ENCODE assay signal across 8 cellular contexts in genomic region chr1:26279598-26280332, GRCh38. TPM values are rescaled to one million over a fixed set of nuclear protein-coding genes. Genes with fewer than 3 reads are reported as not detected.
DNase-seq lines count a peak whose midpoint lies in the region; ATAC-seq and TF ChIP-seq lines count a peak whose summit lies in the region.

Gene SH3BGRL3 (plus strand): TSS chr1:26280086. CDS start chr1:26280156, 70 bp downstream.

- H2BK20ac ChIP-seq in IMR-90 (ENCODE audit: low read depth, low read length), result peak within 1 kb of the TSS; percentile 84

- H3K9me1 ChIP-seq in IMR-90 (ENCODE audit: insufficient read depth, low read length), result peaks cover 49% of the 10 kb centered on the region

- peak within 1 kb of the TSS; percentile 98 for H3K14ac ChIP-seq in IMR-90 (replicated peaks; ENCODE audit: low read depth, low read length)

- H2AK5ac ChIP-seq in IMR-90 (ENCODE audit: low read depth, low read length), result peak within 1 kb of the TSS; percentile 99

- H3K36me3 Mint-ChIP-seq in activated T-helper 17 cell treated with anti-CD3 and anti-CD28 coated beads, Interleukin-2, amount 50 U/mL, for 72 hours (ENCODE audit: low read depth), result peaks cover 96% of the 10 kb centered on the region
- H3K36me3 Mint-ChIP-seq in natural killer cell, result no peaks in the 10 kb centered on the region

- H3K4ac ChIP-seq in IMR-90 (ENCODE audit: low read depth, low read length), result peak within 1 kb of the TSS; percentile 99

- peak within 1 kb of the TSS; percentile 75 for H3K18ac ChIP-seq in IMR-90 (ENCODE audit: low read depth, low read length)

- H3K4me3 Mint-ChIP-seq in activated T-helper 17 cell treated with anti-CD3 and anti-CD28 coated beads, Interleukin-2, amount 50 U/mL, for 72 hours, result peak within 1 kb of the TSS; percentile 91
- H3K4me3 Mint-ChIP-seq in natural killer cell, result peak within 1 kb of the TSS; percentile 93

- H3K36me3 ChIP-seq in IMR-90 (ENCODE audit: control insufficient read depth, insufficient read depth, low read length), result peaks cover 24% of the 10 kb centered on the region

- H3K79me1 ChIP-seq in IMR-90 (ENCODE audit: low read depth in 1 of 2, low read length in 2 of 2), result peaks cover 25 to 67% of the 10 kb centered on the region in 2 experiments

- peak; percentile 93 for TF ChIP-seq POLR2A in IMR-90 (IDR thresholded peaks at IDR 0.05; ENCODE audit: low read depth, low read length)

- peak within 1 kb of the TSS; percentile 91; the same call in 2 of the 3 replicates for H2BK15ac ChIP-seq in IMR-90 (ENCODE audit: low read depth, low read length)

- peak within 1 kb of the TSS; percentile 96 for H3K4me2 ChIP-seq in IMR-90 (ENCODE audit: low read depth, low read length)

- peak within 1 kb of the TSS; percentile 79 to 90 for H4K8ac ChIP-seq in IMR-90 (ENCODE audit: low read depth in 2 of 2, low read length in 2 of 2)

- peak within 1 kb of the TSS; percentile 96 for H3K9ac ChIP-seq in IMR-90 (ENCODE audit: low read depth, low read length)

- ATAC-seq in GM21381 (IDR thresholded peaks at IDR 0.05; ENCODE audit: unreplicated experiment) (peak; percentile 56), IMR-90 (ENCODE audit: low read depth) (peak; percentile 68), natural killer cell (peak; percentile 54 to 80 (median 69))
- ATAC-seq in activated T-helper 17 cell treated with anti-CD3 and anti-CD28 coated beads, Interleukin-2, amount 50 U/mL, for 72 hours (replicated peaks), result peak; percentile 56

- H2AFZ ChIP-seq in IMR-90 (replicated peaks; ENCODE audit: low read length, poor library complexity), result peak within 1 kb of the TSS; percentile 94

- no peak; the same call in 1 of the 2 replicates for TF ChIP-seq RAD21 in IMR-90 (IDR thresholded peaks at IDR 0.05; ENCODE audit: low read length)

- H3K9me3 Mint-ChIP-seq in activated T-helper 17 cell treated with anti-CD3 and anti-CD28 coated beads, Interleukin-2, amount 50 U/mL, for 72 hours, result no peaks in the 10 kb centered on the region
- H3K9me3 Mint-ChIP-seq in natural killer cell, result no peaks in the 10 kb centered on the region

- no peaks in the 10 kb centered on the region for H3K27me3 ChIP-seq in IMR-90 (ENCODE audit: control insufficient read depth, insufficient read depth, low read length)

- peak within 1 kb of the TSS; percentile 97 for H3K23ac ChIP-seq in IMR-90 (ENCODE audit: low read depth, low read length)

- WGBS in IMR-90 (ENCODE audit: extremely low coverage in 2 of 2, insufficient read length in 1 of 2), 2 experiments, result 1% methylated on average over 16 of the region's 65 CpGs; no CpG with 5 or more reads in 1 of the 2 experiments

- H2BK5ac ChIP-seq in IMR-90 (ENCODE audit: low read depth, low read length, poor library complexity, severe bottlenecking), result peak within 1 kb of the TSS; percentile 98

- peak within 1 kb of the TSS; percentile 95 for H4K91ac ChIP-seq in IMR-90 (ENCODE audit: insufficient read depth, low read depth, low read length)

- H4K20me1 ChIP-seq in IMR-90 (ENCODE audit: insufficient read depth, low read length), result peaks cover 51% of the 10 kb centered on the region

- peak within 1 kb of the TSS; percentile 89 for H3K4me3 ChIP-seq in IMR-90 (ENCODE audit: insufficient read depth, low read depth, low read length)
- H3K4me3 ChIP-seq in fibroblast of mammary gland (ENCODE audit: control insufficient read depth, low read depth, low read length), result peak within 1 kb of the TSS; percentile 82

- peak within 1 kb of the TSS; percentile 95 for H3K27ac ChIP-seq in IMR-90 (ENCODE audit: insufficient read depth, low read length)

- in situ Hi-C loops in IMR-90 (cut with MboI; ENCODE audit: low sequenced_read_pairs), result no loop called here

- TF ChIP-seq CTCF in IMR-90 (conservative IDR thresholded peaks at IDR 0.05; ENCODE audit: low read depth, low read length) (peak; percentile 46), fibroblast of mammary gland (conservative IDR thresholded peaks at IDR 0.05; ENCODE audit: control insufficient read depth, insufficient read depth, low read depth, low read length) (peak; percentile 46), natural killer cell (IDR thresholded peaks at IDR 0.05) (no peak)

- H3K4me1 ChIP-seq in IMR-90 (ENCODE audit: control insufficient read depth, insufficient read depth, low read length), result peaks cover 64% of the 10 kb centered on the region

- peaks cover 61% of the 10 kb centered on the region for H3K4me1 Mint-ChIP-seq in activated T-helper 17 cell treated with anti-CD3 and anti-CD28 coated beads, Interleukin-2, amount 50 U/mL, for 72 hours
- peaks cover 76 to 85% of the 10 kb centered on the region in 2 donors for H3K4me1 Mint-ChIP-seq in natural killer cell

- intact Hi-C loops in IMR-90 (cut with micrococcal nuclease), result loop anchor here (5.0 kb wide), 1 partner anchor 242 kb away; no protein-coding TSS in a partner anchor
- intact Hi-C loops in natural killer cell (cut with micrococcal nuclease), result loop anchor here (2.0 to 5.0 kb wide), 2 partner anchors 98 to 191 kb away; no protein-coding TSS in a partner anchor

- H3K9me3 ChIP-seq in IMR-90 (ENCODE audit: control insufficient read depth, insufficient read depth, low read length), result no peaks in the 10 kb centered on the region

- peak within 1 kb of the TSS; percentile 73 for H3K56ac ChIP-seq in IMR-90 (ENCODE audit: extremely low read depth, insufficient read depth, low read length)

- DNase-seq in D341Med (ENCODE audit: low spot score) (peak; percentile 93), IMR-90 (peak; percentile 75), RPMI8226 (peak; percentile 92), fibroblast of mammary gland (ENCODE audit: low read depth) (peak; percentile 76), natural killer cell (peak; percentile 73)
- DNase-seq in stimulated activated naive CD4-positive, alpha-beta T cell treated with Interleukin-2 at 50 U/mL for 16 hours (lab: John Stamatoyannopoulos, UW), result peak; percentile 84

- POLR2A ChIA-PET in IMR-90 (lab: Charles Lee; ENCODE audit: unreplicated experiment), result no interaction called here

- BruUV-seq in IMR-90 (replicated peaks; lab: Mats Ljungman, UMichigan), result no TSS peak

- CTCF ChIA-PET in IMR-90 (lab: Yijun Ruan, JAX), result interaction anchor here (0.6 to 1.5 kb wide), 6 partner anchors 37 to 1504 kb away, joined by 3 to 7 read pairs (median 4); partner anchors contain the start of genes CATSPER4, CD52 and CEP85

- peak within 1 kb of the TSS; percentile 82 for H3K27ac Mint-ChIP-seq in activated T-helper 17 cell treated with anti-CD3 and anti-CD28 coated beads, Interleukin-2, amount 50 U/mL, for 72 hours
- H3K27ac Mint-ChIP-seq in natural killer cell, result peak within 1 kb of the TSS; percentile 82 to 86

- H2AK9ac ChIP-seq in IMR-90 (replicated peaks; ENCODE audit: low read depth, low read length, poor library complexity), result peak within 1 kb of the TSS; percentile 100

- H3K27me3 Mint-ChIP-seq in activated T-helper 17 cell treated with anti-CD3 and anti-CD28 coated beads, Interleukin-2, amount 50 U/mL, for 72 hours, result no peaks in the 10 kb centered on the region
- H3K27me3 Mint-ChIP-seq in natural killer cell (ENCODE audit: low read depth in 2 of 2), result no peaks in the 10 kb centered on the region

- peak within 1 kb of the TSS; percentile 71 for H4K5ac ChIP-seq in IMR-90 (ENCODE audit: low read depth, low read length)

- dilution Hi-C loops in IMR-90 (cut with HindIII; ENCODE audit: low sequenced_read_pairs, unreplicated experiment), result no loop called here

- H2BK120ac ChIP-seq in IMR-90 (ENCODE audit: low read depth, low read length), result peak within 1 kb of the TSS; percentile 93

TF ChIP-seq in IMR-90, 13 proteins besides CTCF, POLR2A, EP300 and RAD21:
- TF ChIP-seq MXI1 (IDR thresholded peaks at IDR 0.05; ENCODE audit: borderline replicate concordance, low read depth, low read length) (peak; percentile 25; the same call in 1 of the 2 replicates), BHLHE40 (IDR thresholded peaks at IDR 0.05; ENCODE audit: low read depth, low read length) (no peak), FOS (IDR thresholded peaks at IDR 0.05; ENCODE audit: low read depth, low read length) (no peak), MAZ (IDR thresholded peaks at IDR 0.05; ENCODE audit: borderline replicate concordance, low read depth, low read length) (peak; percentile 66; the same call in 1 of the 2 replicates)
TF ChIP-seq in IMR-90: peak in this region for 2.

RNA-seq across cellular contexts. Expression of gene SH3BGRL3, which starts in this region (rescaled TPM):
- 32.2 and 35.0 TPM in 2 replicates for total RNA-seq in IMR-90 (2012; rRNA removed)
- 483 and 565 TPM in 2 replicates for polyA plus RNA-seq in IMR-90 (2012; rRNA removed)
- 551 and 581 TPM in 2 replicates for polyA plus RNA-seq in IMR-90 (2012; cell fraction: cytosol; rRNA removed)
- polyA plus RNA-seq in IMR-90 (2012; cell fraction: nucleus; rRNA removed; ENCODE audit: low replicate concordance), result 124 and 136 TPM in 2 replicates
- 100 to 1,000 TPM; 258 to 280 TPM for total RNA-seq in activated T-helper 17 cell treated with anti-CD3 and anti-CD28 coated beads, Interleukin-2, amount 50 U/mL, for 72 hours
- 100 to 1,000 TPM; 396 to 488 (median 437) TPM for total RNA-seq in natural killer cell

Comparison
In these comparisons a context has a peak if more than half of its experiments do, and no peak if none do; other contexts are left out.
1. Peak in every context shown above with its lines: DNase-seq, ATAC-seq, H3K4me3 ChIP-seq and H3K27ac ChIP-seq.